ENCODE assay signal across 8 cellular contexts in the genomic region with DNA sequence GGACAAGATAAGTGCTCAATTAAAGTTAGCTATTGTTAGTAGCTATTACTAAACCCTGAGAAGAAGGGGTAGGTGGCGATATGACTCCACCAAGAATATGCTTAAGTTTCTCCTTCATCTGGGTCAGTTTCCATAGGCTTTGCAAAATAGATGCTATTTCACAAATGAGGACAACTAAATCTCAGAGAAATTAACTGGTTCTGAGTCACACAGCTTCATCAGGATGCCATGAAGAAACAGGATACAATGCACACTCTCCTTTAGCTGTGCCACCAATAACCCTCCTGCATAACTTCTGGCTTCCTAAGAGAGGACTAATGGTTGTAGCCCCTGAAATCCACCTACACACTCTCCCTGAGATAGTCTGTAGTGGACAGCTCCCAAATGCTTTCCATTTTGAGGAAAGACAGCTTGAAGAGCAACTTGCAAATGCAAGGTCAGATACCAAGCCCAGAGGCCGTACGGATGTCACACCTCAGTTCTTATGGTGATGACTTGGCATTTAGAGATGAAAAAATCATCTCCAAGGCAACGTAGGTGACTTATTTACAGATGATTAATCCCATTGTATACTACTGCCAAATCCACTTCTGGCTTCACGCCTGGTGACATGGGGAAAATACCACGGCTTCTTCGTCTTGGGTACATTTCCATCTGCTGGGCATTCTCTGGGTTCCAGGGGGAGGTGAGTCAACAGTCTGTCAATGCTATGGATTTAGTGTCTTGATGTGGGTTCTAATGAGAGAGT.
DNase-seq lines count a peak whose midpoint lies in the region; ATAC-seq and TF ChIP-seq lines count a peak whose summit lies in the region.

No MANE protein-coding gene starts in this region.

- 43 to 52% (median 47%) methylated on average over 7 of the region's 7 CpGs for whole genome bisulfite sequencing in ovary, 3 donors

- no peak for TF ChIP-seq POLR2A in ovary (IDR thresholded peaks at IDR 0.05)

- H3K9me3 ChIP-seq in ovary: no peaks in the 10 kb centered on the region

- in situ Hi-C loops in G401 (cut with HindIII; ENCODE audit: low sequenced_read_pairs): no loop called here
- in situ Hi-C loops in brain microvascular endothelial cell (cut with HindIII; ENCODE audit: low pct_ligation_motif_present, low sequenced_read_pairs): no loop called here

- H3K36me3 ChIP-seq in brain microvascular endothelial cell (replicated peaks) (no peaks in the 10 kb centered on the region), ovary (no peaks in the 10 kb centered on the region)

- H3K36me3 Mint-ChIP-seq in activated T-helper 2 cell treated with anti-CD3 and anti-CD28 coated beads, Interferon-gamma antibody, Interleukin-2, Interleukin-4, amounts not matched to agents 10 μg/mL and 5 μg/mL and 100 μg/mL, durations not matched to agents 14 hours and 24 hours and 36 hours (ENCODE audit: low read depth): no peaks in the 10 kb centered on the region

- H3K4me1 Mint-ChIP-seq in activated T-helper 2 cell treated with anti-CD3 and anti-CD28 coated beads, Interferon-gamma antibody, Interleukin-2, Interleukin-4, amounts not matched to agents 10 μg/mL and 5 μg/mL and 100 μg/mL, durations not matched to agents 14 hours and 24 hours and 36 hours (ENCODE audit: low read depth): no peaks in the 10 kb centered on the region

- H3K4me3 Mint-ChIP-seq in activated T-helper 2 cell treated with anti-CD3 and anti-CD28 coated beads, Interferon-gamma antibody, Interleukin-2, Interleukin-4, amounts not matched to agents 10 μg/mL and 5 μg/mL and 100 μg/mL, durations not matched to agents 14 hours and 24 hours and 36 hours (ENCODE audit: low read depth): no peak overlapping the region

- peak; percentile 57 for ATAC-seq in omental fat pad (ENCODE audit: low FRiP score)
- ATAC-seq in HG02623 (IDR thresholded peaks at IDR 0.05; ENCODE audit: unreplicated experiment): no peak

- no peaks in the 10 kb centered on the region for H3K4me1 ChIP-seq in ovary (ENCODE audit: insufficient read depth)

- no peak overlapping the region for H3K27ac Mint-ChIP-seq in activated T-helper 2 cell treated with anti-CD3 and anti-CD28 coated beads, Interferon-gamma antibody, Interleukin-2, Interleukin-4, amounts not matched to agents 10 μg/mL and 5 μg/mL and 100 μg/mL, durations not matched to agents 14 hours and 24 hours and 36 hours

- H3K27me3 ChIP-seq in brain microvascular endothelial cell (replicated peaks) (no peaks in the 10 kb centered on the region), ovary (no peaks in the 10 kb centered on the region)

- H3K27ac ChIP-seq in brain microvascular endothelial cell (no peak overlapping the region), ovary (no peak overlapping the region)

- TF ChIP-seq CTCF in brain microvascular endothelial cell (IDR thresholded peaks at IDR 0.05; ENCODE audit: low read depth, low read length, missing control alignments) (peak; percentile 27), omental fat pad (IDR thresholded peaks at IDR 0.05) (no peak), ovary (IDR thresholded peaks at IDR 0.05) (no peak)

- intact Hi-C loops in ovary (cut with DNase I): no loop called here
- intact Hi-C loops in activated T-helper 2 cell treated with anti-CD3 and anti-CD28 coated beads, Interferon-gamma antibody, Interleukin-2, Interleukin-4, amounts not matched to agents 10 μg/mL and 5 μg/mL and 100 μg/mL, durations not matched to agents 14 hours and 24 hours and 36 hours (cut with micrococcal nuclease): no loop called here

- no peak for TF ChIP-seq EP300 in ovary (IDR thresholded peaks at IDR 0.05)

- peak; percentile 64 for DNase-seq in G401 (ENCODE audit: low spot score)
- peak; percentile 63 for DNase-seq in NCI-H1092 treated with DMSO at 0.1 percent for 48 hours (lab: John Stamatoyannopoulos, UW)
- peak; percentile 58 for DNase-seq in brain microvascular endothelial cell
- DNase-seq in omental fat pad (ENCODE audit: low spot score): no peak
- DNase-seq in epidermal melanocyte (ENCODE audit: insufficient read length, low spot score): no peak
- no peak for DNase-seq in ovary
- no peak for DNase-seq in activated T-helper 2 cell treated with anti-CD3 and anti-CD28 coated beads, Interferon-gamma antibody, Interleukin-2, Interleukin-4, amounts not matched to agents 10 μg/mL and 5 μg/mL and 100 μg/mL, durations not matched to agents 14 hours and 24 hours and 36 hours (ENCODE audit: low spot score)

- no peaks in the 10 kb centered on the region for H3K27me3 Mint-ChIP-seq in activated T-helper 2 cell treated with anti-CD3 and anti-CD28 coated beads, Interferon-gamma antibody, Interleukin-2, Interleukin-4, amounts not matched to agents 10 μg/mL and 5 μg/mL and 100 μg/mL, durations not matched to agents 14 hours and 24 hours and 36 hours (ENCODE audit: low read depth)

- H3K4me3 ChIP-seq in brain microvascular endothelial cell (ENCODE audit: low read depth, low read length): no peak overlapping the region
- H3K4me3 ChIP-seq in ovary: no peak overlapping the region

- no peaks in the 10 kb centered on the region for H3K9me3 Mint-ChIP-seq in activated T-helper 2 cell treated with anti-CD3 and anti-CD28 coated beads, Interferon-gamma antibody, Interleukin-2, Interleukin-4, amounts not matched to agents 10 μg/mL and 5 μg/mL and 100 μg/mL, durations not matched to agents 14 hours and 24 hours and 36 hours

Comparison
In these comparisons a context has a peak if more than half of its experiments do, and no peak if none do; other contexts are left out.
1. DNase-seq: peak in G401 (single experiment), NCI-H1092 treated with DMSO at 0.1 percent for 48 hours (single experiment) and brain microvascular endothelial cell (single experiment); none in omental fat pad (single experiment), epidermal melanocyte (single experiment), ovary (0 of 5) and activated T-helper 2 cell treated with anti-CD3 and anti-CD28 coated beads, Interferon-gamma antibody, Interleukin-2, Interleukin-4, amounts not matched to agents 10 μg/mL and 5 μg/mL and 100 μg/mL, durations not matched to agents 14 hours and 24 hours and 36 hours (single experiment).